Comparison of ENCODE assay signal across 8 cellular contexts in genomic region chr12:6699989-6700645, GRCh38. TPM values are rescaled to one million over a fixed set of nuclear protein-coding genes. Genes with fewer than 3 reads are reported as not detected.
DNase-seq lines count a peak whose midpoint lies in the region; ATAC-seq, FAIRE-seq and TF ChIP-seq lines count a peak whose summit lies in the region.

No MANE protein-coding gene starts in this region.

- DNase-seq in AG10803 (ENCODE audit: low read depth) (no peak), astrocyte (ENCODE audit: low read depth) (no peak), immature natural killer cell (no peak), NCI-H187 treated with DMSO at 0.1 percent for 48 hours (lab: John Stamatoyannopoulos, UW) (no peak)
- DNase-seq in stimulated activated naive CD8-positive, alpha-beta T cell treated with anti-CD3 and anti-CD28 coated beads, Interleukin-15, amount 100 ng/mL, for 72 hours, result no peak

- H3K9me3 ChIP-seq in astrocyte (ENCODE audit: insufficient read depth, low read depth, low read length), result no peaks in the 10 kb centered on the region

- H3K79me2 ChIP-seq in astrocyte (ENCODE audit: insufficient read depth, low read length), result no peaks in the 10 kb centered on the region

- TF ChIP-seq EP300 in Ishikawa (IDR thresholded peaks at IDR 0.05; ENCODE audit: borderline replicate concordance), result no peak

- no peaks in the 10 kb centered on the region for H3K36me3 ChIP-seq in astrocyte (ENCODE audit: insufficient read depth, low read length)

- H3K27me3 Mint-ChIP-seq in astrocyte (ENCODE audit: low read depth, unreplicated experiment) (peaks cover 38% of the 10 kb centered on the region), immature natural killer cell (ENCODE audit: low read depth in 3 of 3) (peaks cover 30 to 40% (median 32%) of the 10 kb centered on the region in 3 donors)
- H3K27me3 Mint-ChIP-seq in stimulated activated naive CD8-positive, alpha-beta T cell treated with anti-CD3 and anti-CD28 coated beads, Interleukin-15, amount 100 ng/mL, for 72 hours, result peaks cover 68% of the 10 kb centered on the region

- H3K27ac ChIP-seq in astrocyte (ENCODE audit: low read depth, low read length), result no peak overlapping the region

- TF ChIP-seq CTCF in AG10803 (conservative IDR thresholded peaks at IDR 0.05; ENCODE audit: low read length), result no peak
- TF ChIP-seq CTCF in astrocyte (IDR thresholded peaks at IDR 0.05; ENCODE audit: insufficient read depth, low read depth, low read length), result no peak

- H3K9me3 Mint-ChIP-seq in astrocyte (ENCODE audit: unreplicated experiment) (no peaks in the 10 kb centered on the region), immature natural killer cell (no peaks in the 10 kb centered on the region)
- H3K9me3 Mint-ChIP-seq in stimulated activated naive CD8-positive, alpha-beta T cell treated with anti-CD3 and anti-CD28 coated beads, Interleukin-15, amount 100 ng/mL, for 72 hours, result no peaks in the 10 kb centered on the region

- peak overlapping the region; percentile 67 for H3K9ac ChIP-seq in astrocyte (ENCODE audit: low read length)

- peaks cover 5% of the 10 kb centered on the region for H3K4me1 ChIP-seq in astrocyte (ENCODE audit: insufficient read depth, low read length)

- peak overlapping the region; percentile 84 for H3K4me3 Mint-ChIP-seq in astrocyte (ENCODE audit: unreplicated experiment)
- H3K4me3 Mint-ChIP-seq in immature natural killer cell, result peak overlapping the region in 4 of 5 donors; percentile 42 to 60 (median 48)
- peak overlapping the region; percentile 61 to 70 for H3K4me3 Mint-ChIP-seq in stimulated activated naive CD8-positive, alpha-beta T cell treated with anti-CD3 and anti-CD28 coated beads, Interleukin-15, amount 100 ng/mL, for 72 hours

- H3K4me1 Mint-ChIP-seq in astrocyte (ENCODE audit: low read depth, unreplicated experiment) (peaks cover 20% of the 10 kb centered on the region), immature natural killer cell (peaks cover 8 to 14% of the 10 kb centered on the region in 2 donors)
- H3K4me1 Mint-ChIP-seq in stimulated activated naive CD8-positive, alpha-beta T cell treated with anti-CD3 and anti-CD28 coated beads, Interleukin-15, amount 100 ng/mL, for 72 hours, result peaks cover 33% of the 10 kb centered on the region

- peaks cover 28% of the 10 kb centered on the region for H3K27me3 ChIP-seq in astrocyte (ENCODE audit: insufficient read depth, low read length)

- H3K36me3 Mint-ChIP-seq in astrocyte (ENCODE audit: low read depth, unreplicated experiment) (no peaks in the 10 kb centered on the region), immature natural killer cell (peaks cover 0 to 4% (median 0%) of the 10 kb centered on the region in 3 donors)

- H3K27ac Mint-ChIP-seq in astrocyte (ENCODE audit: unreplicated experiment) (no peak overlapping the region), immature natural killer cell (no peak overlapping the region)
- H3K27ac Mint-ChIP-seq in stimulated activated naive CD8-positive, alpha-beta T cell treated with anti-CD3 and anti-CD28 coated beads, Interleukin-15, amount 100 ng/mL, for 72 hours, result no peak overlapping the region

- peak overlapping the region; percentile 86 for H3K4me2 ChIP-seq in astrocyte (ENCODE audit: low read length)

- H3K4me3 ChIP-seq in AG10803 (ENCODE audit: low read length) (peak overlapping the region; percentile 57), astrocyte (ENCODE audit: insufficient read depth, low read depth, low read length) (peak overlapping the region; percentile 57)

- ATAC-seq in stimulated activated naive CD8-positive, alpha-beta T cell treated with anti-CD3 and anti-CD28 coated beads, Interleukin-15, amount 100 ng/mL, for 72 hours, result peak; percentile 54
- ATAC-seq in GM19397 (IDR thresholded peaks at IDR 0.05; ENCODE audit: unreplicated experiment) (no peak), HG02840 (IDR thresholded peaks at IDR 0.05; ENCODE audit: low FRiP score, unreplicated experiment) (no peak)

- peak overlapping the region; percentile 77 for H2AFZ ChIP-seq in astrocyte (ENCODE audit: low read depth, low read length)

- no peak for TF ChIP-seq RAD21 in Ishikawa (IDR thresholded peaks at IDR 0.05; ENCODE audit: low read depth)

- FAIRE-seq in astrocyte (lab: Jason Lieb, UNC), result no peak

- H4K20me1 ChIP-seq in astrocyte (ENCODE audit: insufficient read depth, low read length), result no peaks in the 10 kb centered on the region

TF ChIP-seq in Ishikawa, 13 proteins besides CTCF, POLR2A, EP300 and RAD21:
- TF ChIP-seq CEBPB (IDR thresholded peaks at IDR 0.05), result no peak
- TF ChIP-seq FOXM1 (IDR thresholded peaks at IDR 0.05; ENCODE audit: borderline replicate concordance, low read depth), result no peak
- peak; percentile 83 for TF ChIP-seq ZBTB7A (IDR thresholded peaks at IDR 0.05; ENCODE audit: low read depth)
- no peak for TF ChIP-seq TCF12 (IDR thresholded peaks at IDR 0.05; ENCODE audit: low read depth)

RNA-seq across cellular contexts. Expression of gene PIANP, which starts 0.5 kb away (rescaled TPM):
- total RNA-seq in astrocyte, result 3.1 and 3.6 TPM in 2 replicates
- polyA plus RNA-seq in immature natural killer cell, result not detected

RNA-seq across cellular contexts. Expression of gene ZNF384, which starts 10.9 kb away (rescaled TPM):
- total RNA-seq in astrocyte, result 48.9 and 50.6 TPM in 2 replicates
- 10 to 100 TPM; 14.6 to 41.5 (median 31.6) TPM for polyA plus RNA-seq in immature natural killer cell

RNA-seq across cellular contexts. Expression of gene COPS7A, which starts 23.7 kb away (rescaled TPM):
- 47.3 and 51.5 TPM in 2 replicates for total RNA-seq in astrocyte
- 10 to 100 TPM; 34.1 to 62.1 (median 45.6) TPM for polyA plus RNA-seq in immature natural killer cell

RNA-seq across cellular contexts. Expression of gene ING4, which starts 37.2 kb away (rescaled TPM):
- total RNA-seq in astrocyte, result 30.9 and 34.8 TPM in 2 replicates
- 100 to 1,000 TPM in 1 of 3 donors, 10 to 100 TPM in 2; 60.7 to 156 (median 93.9) TPM for polyA plus RNA-seq in immature natural killer cell

RNA-seq across cellular contexts. Expression of gene MLF2, which starts 52.8 kb away (rescaled TPM):
- total RNA-seq in astrocyte, result 302 and 316 TPM in 2 replicates
- 100 to 1,000 TPM; 102 to 165 (median 155) TPM for polyA plus RNA-seq in immature natural killer cell
